ENCODE assay signal across 1 cellular context in the genomic region with DNA sequence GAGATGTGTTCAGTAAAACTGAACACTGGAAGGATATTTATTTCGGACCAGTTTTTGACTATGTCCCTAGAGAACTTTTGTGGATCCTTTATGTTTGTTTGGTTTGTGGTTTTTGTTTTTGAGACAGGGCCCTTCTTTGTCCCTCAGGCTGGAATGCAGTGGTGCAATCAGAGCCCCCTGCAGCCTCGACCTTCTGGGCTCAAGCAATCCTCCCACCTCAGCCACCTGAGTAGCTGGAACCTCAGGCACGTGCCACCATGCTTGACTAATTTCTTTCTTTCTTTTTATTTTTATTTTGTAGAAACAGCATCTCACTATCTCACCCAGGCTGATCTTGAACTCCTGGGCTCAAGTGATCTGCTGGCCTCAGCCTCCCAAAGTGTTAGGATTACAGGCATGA.
TF ChIP-seq lines count a peak whose summit lies in the region.

No MANE protein-coding gene starts in this region.

TF ChIP-seq in HepG2, 621 proteins besides CTCF, POLR2A, EP300 and RAD21:
- TF ChIP-seq ELF4 (CRISPR knock-in tag; IDR thresholded peaks at IDR 0.05; ENCODE audit: borderline replicate concordance) = no peak
- TF ChIP-seq CEBPG (CRISPR knock-in tag; IDR thresholded peaks at IDR 0.05) = peak; percentile 46; the same call in 1 of the 2 replicates
- TF ChIP-seq SOX5 (CRISPR knock-in tag; IDR thresholded peaks at IDR 0.05; ENCODE audit: borderline replicate concordance) = peak; percentile 29; the same call in 1 of the 2 replicates
- no peak for TF ChIP-seq ZNF230 (CRISPR knock-in tag; IDR thresholded peaks at IDR 0.05)
- TF ChIP-seq RXRA (CRISPR knock-in tag; IDR thresholded peaks at IDR 0.05) = peak; percentile 30; the same call in 1 of the 2 replicates
- TF ChIP-seq, protein P1, sequence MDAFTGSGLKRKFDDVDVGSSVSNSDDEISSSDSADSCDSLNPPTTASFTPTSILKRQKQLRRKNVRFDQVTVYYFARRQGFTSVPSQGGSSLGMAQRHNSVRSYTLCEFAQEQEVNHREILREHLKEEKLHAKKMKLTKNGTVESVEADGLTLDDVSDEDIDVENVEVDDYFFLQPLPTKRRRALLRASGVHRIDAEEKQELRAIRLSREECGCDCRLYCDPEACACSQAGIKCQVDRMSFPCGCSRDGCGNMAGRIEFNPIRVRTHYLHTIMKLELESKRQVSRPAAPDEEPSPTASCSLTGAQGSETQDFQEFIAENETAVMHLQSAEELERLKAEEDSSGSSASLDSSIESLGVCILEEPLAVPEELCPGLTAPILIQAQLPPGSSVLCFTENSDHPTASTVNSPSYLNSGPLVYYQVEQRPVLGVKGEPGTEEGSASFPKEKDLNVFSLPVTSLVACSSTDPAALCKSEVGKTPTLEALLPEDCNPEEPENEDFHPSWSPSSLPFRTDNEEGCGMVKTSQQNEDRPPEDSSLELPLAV (CRISPR knock-in tag; conservative IDR thresholded peaks at IDR 0.05; ENCODE audit: low read depth) = no peak
- TF ChIP-seq ZNF24 (IDR thresholded peaks at IDR 0.05) = no peak
- TF ChIP-seq SMYD3 (CRISPR knock-in tag; IDR thresholded peaks at IDR 0.05) = no peak
- TF ChIP-seq, protein P2, sequence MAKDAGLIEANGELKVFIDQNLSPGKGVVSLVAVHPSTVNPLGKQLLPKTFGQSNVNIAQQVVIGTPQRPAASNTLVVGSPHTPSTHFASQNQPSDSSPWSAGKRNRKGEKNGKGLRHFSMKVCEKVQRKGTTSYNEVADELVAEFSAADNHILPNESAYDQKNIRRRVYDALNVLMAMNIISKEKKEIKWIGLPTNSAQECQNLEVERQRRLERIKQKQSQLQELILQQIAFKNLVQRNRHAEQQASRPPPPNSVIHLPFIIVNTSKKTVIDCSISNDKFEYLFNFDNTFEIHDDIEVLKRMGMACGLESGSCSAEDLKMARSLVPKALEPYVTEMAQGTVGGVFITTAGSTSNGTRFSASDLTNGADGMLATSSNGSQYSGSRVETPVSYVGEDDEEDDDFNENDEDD (CRISPR knock-in tag; IDR thresholded peaks at IDR 0.05; ENCODE audit: borderline replicate concordance) = peak; percentile 28; the same call in 1 of the 2 replicates
- TF ChIP-seq TEAD3 (CRISPR knock-in tag; optimal IDR thresholded peaks at IDR 0.05; ENCODE audit: borderline replicate concordance) = peak; percentile 71
- TF ChIP-seq, protein P3, sequence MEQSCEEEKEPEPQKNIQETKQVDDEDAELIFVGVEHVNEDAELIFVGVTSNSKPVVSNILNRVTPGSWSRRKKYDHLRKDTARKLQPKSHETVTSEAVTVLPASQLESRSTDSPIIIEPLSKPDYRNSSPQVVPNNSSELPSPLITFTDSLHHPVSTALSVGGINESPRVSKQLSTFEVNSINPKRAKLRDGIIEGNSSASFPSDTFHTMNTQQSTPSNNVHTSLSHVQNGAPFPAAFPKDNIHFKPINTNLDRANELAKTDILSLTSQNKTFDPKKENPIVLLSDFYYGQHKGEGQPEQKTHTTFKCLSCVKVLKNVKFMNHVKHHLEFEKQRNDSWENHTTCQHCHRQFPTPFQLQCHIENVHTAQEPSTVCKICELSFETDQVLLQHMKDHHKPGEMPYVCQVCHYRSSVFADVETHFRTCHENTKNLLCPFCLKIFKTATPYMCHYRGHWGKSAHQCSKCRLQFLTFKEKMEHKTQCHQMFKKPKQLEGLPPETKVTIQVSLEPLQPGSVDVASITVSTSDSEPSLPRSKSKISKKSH (CRISPR knock-in tag; IDR thresholded peaks at IDR 0.05; ENCODE audit: borderline replicate concordance) = no peak
